ENCODE assay signal across 9 cellular contexts in the genomic region with DNA sequence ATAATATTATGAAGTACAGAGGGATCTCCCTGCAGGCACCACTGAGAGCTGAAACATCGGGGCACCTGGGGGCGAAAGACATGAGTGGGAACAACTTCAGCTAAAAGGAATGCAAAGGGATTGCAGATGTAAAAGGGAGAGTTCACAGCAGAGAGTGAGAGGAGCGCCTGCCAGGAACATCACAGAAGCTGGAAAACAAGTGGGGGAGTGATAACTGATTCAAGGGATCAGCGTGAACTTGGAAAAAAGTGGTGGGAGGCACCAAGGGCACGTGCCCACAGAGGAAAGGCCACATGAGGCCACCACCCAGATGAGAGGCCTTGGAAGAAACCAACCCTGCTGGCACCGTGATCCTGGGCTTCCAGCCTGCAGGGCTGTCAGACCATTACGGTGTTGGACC. TPM values are rescaled to one million over a fixed set of nuclear protein-coding genes. Genes with fewer than 3 reads are reported as not detected.
"Had no signal": no experiment of that assay in that cellular context is flagged by ENCODE, and none has a peak within 500 bp of the region (broad histone marks: within the 10 kb centered on the region; RNA-seq: fewer than 3 reads in every experiment).

No MANE protein-coding gene starts in this region.

RNA-seq across cellular contexts. Expression of a gene that starts 15.0 kb away (rescaled TPM):
- polyA plus RNA-seq: naive thymus-derived CD4-positive, alpha-beta T cell; naive thymus-derived CD8-positive, alpha-beta T cell had no signal

RNA-seq across cellular contexts. Expression of a gene that starts 31.8 kb away (rescaled TPM):
- total RNA-seq: naive thymus-derived CD4-positive, alpha-beta T cell; naive thymus-derived CD8-positive, alpha-beta T cell; natural killer cell; natural killer cell treated with Interleukin-12 subunit alpha and Interleukin-12 subunit beta and Interleukin-15 and Interleukin-18, amount 100 ng/mL, for 72 hours; osteocyte; right lobe of liver; smooth muscle cell; spleen had no signal
- polyA plus RNA-seq: naive thymus-derived CD4-positive, alpha-beta T cell; naive thymus-derived CD8-positive, alpha-beta T cell; neural cell had no signal
